1 cellular context compared by ENCODE assay signal in the genomic region with DNA sequence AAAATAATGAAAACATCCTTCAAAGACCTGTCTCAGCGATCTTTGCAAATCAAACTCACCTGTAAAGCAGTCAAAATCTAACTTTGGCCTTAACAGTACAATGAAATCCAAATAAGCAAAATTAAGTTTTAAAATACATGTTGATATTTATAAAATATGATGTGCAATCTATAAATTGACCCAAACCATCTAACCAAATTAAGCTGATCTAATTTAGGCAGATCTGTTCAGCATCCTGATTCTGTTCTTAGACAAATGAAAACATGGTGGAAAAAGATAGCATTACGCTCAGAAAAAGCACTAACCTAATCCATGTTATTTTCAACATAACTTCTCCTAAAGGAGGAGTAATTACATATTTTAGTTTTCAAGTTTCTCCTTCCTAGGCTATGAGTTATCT.
TF ChIP-seq lines count a peak whose summit lies in the region.

No MANE protein-coding gene starts in this region.

TF ChIP-seq in SK-N-SH treated with all-trans-retinoic acid at 6 μM for 48 hours, 23 proteins besides CTCF, POLR2A, EP300 and RAD21 (continued from another document):
- TF ChIP-seq, protein P1, sequence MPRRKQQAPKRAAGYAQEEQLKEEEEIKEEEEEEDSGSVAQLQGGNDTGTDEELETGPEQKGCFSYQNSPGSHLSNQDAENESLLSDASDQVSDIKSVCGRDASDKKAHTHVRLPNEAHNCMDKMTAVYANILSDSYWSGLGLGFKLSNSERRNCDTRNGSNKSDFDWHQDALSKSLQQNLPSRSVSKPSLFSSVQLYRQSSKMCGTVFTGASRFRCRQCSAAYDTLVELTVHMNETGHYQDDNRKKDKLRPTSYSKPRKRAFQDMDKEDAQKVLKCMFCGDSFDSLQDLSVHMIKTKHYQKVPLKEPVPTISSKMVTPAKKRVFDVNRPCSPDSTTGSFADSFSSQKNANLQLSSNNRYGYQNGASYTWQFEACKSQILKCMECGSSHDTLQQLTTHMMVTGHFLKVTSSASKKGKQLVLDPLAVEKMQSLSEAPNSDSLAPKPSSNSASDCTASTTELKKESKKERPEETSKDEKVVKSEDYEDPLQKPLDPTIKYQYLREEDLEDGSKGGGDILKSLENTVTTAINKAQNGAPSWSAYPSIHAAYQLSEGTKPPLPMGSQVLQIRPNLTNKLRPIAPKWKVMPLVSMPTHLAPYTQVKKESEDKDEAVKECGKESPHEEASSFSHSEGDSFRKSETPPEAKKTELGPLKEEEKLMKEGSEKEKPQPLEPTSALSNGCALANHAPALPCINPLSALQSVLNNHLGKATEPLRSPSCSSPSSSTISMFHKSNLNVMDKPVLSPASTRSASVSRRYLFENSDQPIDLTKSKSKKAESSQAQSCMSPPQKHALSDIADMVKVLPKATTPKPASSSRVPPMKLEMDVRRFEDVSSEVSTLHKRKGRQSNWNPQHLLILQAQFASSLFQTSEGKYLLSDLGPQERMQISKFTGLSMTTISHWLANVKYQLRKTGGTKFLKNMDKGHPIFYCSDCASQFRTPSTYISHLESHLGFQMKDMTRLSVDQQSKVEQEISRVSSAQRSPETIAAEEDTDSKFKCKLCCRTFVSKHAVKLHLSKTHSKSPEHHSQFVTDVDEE (CRISPR knock-in tag; IDR thresholded peaks at IDR 0.05): peak; percentile 77; the same call in 1 of the 2 replicates
